ENCODE assay signal across 13 cellular contexts in the genomic region with DNA sequence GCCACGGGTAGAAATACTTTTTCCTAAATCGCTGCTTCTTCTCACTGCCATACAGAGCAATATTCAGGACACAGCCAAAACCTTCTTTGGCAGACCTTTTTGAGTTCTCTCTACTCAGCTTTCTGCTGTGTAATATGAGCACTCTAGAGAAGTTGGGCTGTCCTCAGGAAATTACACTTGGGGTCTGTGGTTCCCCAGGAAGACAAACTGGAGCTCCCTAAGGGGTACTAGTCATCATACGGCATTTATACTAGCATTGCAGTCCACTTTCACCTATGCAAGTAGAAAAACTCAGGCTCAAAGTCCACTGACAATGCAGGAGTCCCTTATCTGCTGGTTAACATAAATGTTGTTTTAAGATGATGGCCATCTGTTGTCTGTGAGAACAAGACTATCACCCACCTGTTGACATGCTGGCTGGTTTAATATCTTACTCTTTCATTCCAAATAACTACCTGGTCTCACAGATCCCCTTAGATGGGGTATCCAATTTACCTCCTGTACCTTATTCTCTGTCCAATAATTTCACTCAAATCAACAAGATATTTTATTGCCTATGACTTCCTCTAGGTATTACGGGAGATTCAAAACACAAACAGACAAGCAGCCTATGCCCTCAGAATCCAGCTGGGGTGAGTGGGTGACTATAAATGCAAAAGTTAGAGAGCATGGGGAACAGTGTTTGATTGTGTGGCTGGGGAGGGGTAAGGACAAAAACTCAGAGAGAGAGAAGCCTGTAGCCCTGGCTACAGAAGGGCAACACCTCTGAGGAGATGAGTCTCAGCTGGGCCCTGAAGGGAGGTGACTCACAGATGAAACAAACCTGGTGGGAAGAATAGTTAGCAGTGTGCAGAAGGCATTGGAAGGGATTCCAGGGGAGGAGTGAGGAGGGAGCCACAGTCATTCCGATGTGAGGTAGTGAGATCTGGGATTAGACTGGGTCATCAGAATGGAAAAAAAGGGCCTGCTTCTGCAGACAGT. TPM values are rescaled to one million over a fixed set of nuclear protein-coding genes. Genes with fewer than 3 reads are reported as not detected.
A peak's percentile ranks its signal among the peaks of the same experiment; 100 is the strongest.
DNase-seq lines count a peak whose midpoint lies in the region; ATAC-seq and TF ChIP-seq lines count a peak whose summit lies in the region.
"Had no signal": no experiment of that assay in that cellular context is flagged by ENCODE, and none has a peak within 500 bp of the region (broad histone marks: within the 10 kb centered on the region; RNA-seq: fewer than 3 reads in every experiment).

No MANE protein-coding gene starts in this region.

- H3K4me1 ChIP-seq in smooth muscle cell (ENCODE audit: low read depth), result peaks cover 12% of the 10 kb centered on the region
- no peaks in the 10 kb centered on the region for H3K4me1 ChIP-seq in prostate gland (replicated peaks)

- H3K27me3 Mint-ChIP-seq in dendritic cell treated with granulocyte-macrophage colony-stimulating factor and Interleukin-4, amounts not matched to agents 40 ng/mL and 50 ng/mL, for 4 days, result no peaks in the 10 kb centered on the region

- no peak for TF ChIP-seq POLR2A in prostate gland (IDR thresholded peaks at IDR 0.05)

- peak overlapping the region; percentile 11 for H3K4me3 Mint-ChIP-seq in dendritic cell treated with granulocyte-macrophage colony-stimulating factor and Interleukin-4, amounts not matched to agents 40 ng/mL and 50 ng/mL, for 4 days

- peaks cover 32% of the 10 kb centered on the region for H3K4me1 Mint-ChIP-seq in dendritic cell treated with granulocyte-macrophage colony-stimulating factor and Interleukin-4, amounts not matched to agents 40 ng/mL and 50 ng/mL, for 4 days (ENCODE audit: low read depth)

- no peak overlapping the region for H3K4me2 ChIP-seq in smooth muscle cell

- no peak overlapping the region for H2AFZ ChIP-seq in smooth muscle cell (ENCODE audit: low read depth)

- H3K9me3 Mint-ChIP-seq in dendritic cell treated with granulocyte-macrophage colony-stimulating factor and Interleukin-4, amounts not matched to agents 40 ng/mL and 50 ng/mL, for 4 days, result no peaks in the 10 kb centered on the region

- H3K36me3 ChIP-seq in smooth muscle cell (ENCODE audit: low read depth) (no peaks in the 10 kb centered on the region), prostate gland (no peaks in the 10 kb centered on the region)

- H3K79me2 ChIP-seq in smooth muscle cell (ENCODE audit: low read depth), result no peaks in the 10 kb centered on the region

- H3K9ac ChIP-seq in smooth muscle cell (ENCODE audit: low read depth), result peak overlapping the region; percentile 36

- intact Hi-C loops in dendritic cell treated with granulocyte-macrophage colony-stimulating factor and Interleukin-4, amounts not matched to agents 40 ng/mL and 50 ng/mL, for 4 days (cut with micrococcal nuclease), result loop anchor here (5.0 kb wide), 1 partner anchor 32 kb away; no protein-coding TSS in a partner anchor
- intact Hi-C loops in prostate gland (cut with DNase I), result no loop called here

- H4K20me1 ChIP-seq in smooth muscle cell (ENCODE audit: low read depth), result no peaks in the 10 kb centered on the region

- TF ChIP-seq CTCF in smooth muscle cell (IDR thresholded peaks at IDR 0.05; ENCODE audit: borderline replicate concordance, insufficient read depth, poor library complexity, severe bottlenecking), result no peak
- TF ChIP-seq CTCF in prostate gland (IDR thresholded peaks at IDR 0.05), result no peak

- no peaks in the 10 kb centered on the region for H3K9me3 ChIP-seq in smooth muscle cell (replicated peaks; ENCODE audit: low read depth)
- no peaks in the 10 kb centered on the region for H3K9me3 ChIP-seq in prostate gland

- peak overlapping the region; percentile 30 for H3K27ac Mint-ChIP-seq in dendritic cell treated with granulocyte-macrophage colony-stimulating factor and Interleukin-4, amounts not matched to agents 40 ng/mL and 50 ng/mL, for 4 days

- no peaks in the 10 kb centered on the region for H3K36me3 Mint-ChIP-seq in dendritic cell treated with granulocyte-macrophage colony-stimulating factor and Interleukin-4, amounts not matched to agents 40 ng/mL and 50 ng/mL, for 4 days (ENCODE audit: low read depth)

- H3K27me3 ChIP-seq in smooth muscle cell (ENCODE audit: low read depth), result no peaks in the 10 kb centered on the region
- no peaks in the 10 kb centered on the region for H3K27me3 ChIP-seq in prostate gland (replicated peaks; ENCODE audit: insufficient read depth)

- ATAC-seq in GM18502 (IDR thresholded peaks at IDR 0.05; ENCODE audit: poor library complexity, unreplicated experiment), result no peak
- ATAC-seq: sciatic nerve had no signal

- DNase-seq in NK-92 treated with Interleukin-12 subunit alpha and Interleukin-12 subunit beta, amount 100 ng/mL, for 24 hours (lab: John Stamatoyannopoulos, UW), result peak; percentile 29
- DNase-seq in NK-92 (lab: John Stamatoyannopoulos, UW; ENCODE audit: unreplicated experiment) (no peak), KG1 (lab: John Stamatoyannopoulos, UW) (peak; percentile 15), smooth muscle cell (lab: John Stamatoyannopoulos, UW; ENCODE audit: unreplicated experiment) (no peak), prostate gland (ENCODE audit: low spot score) (no peak), NCI-H187 treated with DMSO at 0.1 percent for 48 hours (lab: John Stamatoyannopoulos, UW) (no peak)
- DNase-seq: activated CD4-positive, alpha-beta T cell treated with anti-CD3 and anti-CD28 coated beads, Interleukin-2, amount 50 U/mL, for 1 hour; aorta; NCI-H1436 had no signal

- peak overlapping the region; percentile 85 for H3K27ac ChIP-seq in smooth muscle cell (ENCODE audit: low read depth)
- H3K27ac ChIP-seq in prostate gland, result no peak overlapping the region

- H3F3A ChIP-seq in smooth muscle cell (ENCODE audit: low read depth), result no peaks in the 10 kb centered on the region

- WGBS in smooth muscle cell (ENCODE audit: low lambda C conversion rate), result 73% methylated on average over 5 of the region's 5 CpGs
- WGBS in prostate gland, result 43% methylated on average over 5 of the region's 5 CpGs

- H3K4me3 ChIP-seq in smooth muscle cell (no peak overlapping the region), prostate gland (no peak overlapping the region)

RNA-seq across cellular contexts. Expression of gene DOCK8, which starts 10.2 kb away (rescaled TPM):
- total RNA-seq in smooth muscle cell (4.9 and 6.6 TPM in 2 replicates), prostate gland (10 to 100 TPM; 24.6 to 35.5 TPM)
- polyA plus RNA-seq in smooth muscle cell, result 0.18 and 3.4 TPM in 2 replicates
- polyA plus RNA-seq: fibroblast of lung had no signal

RNA-seq across cellular contexts. Expression of gene ZNG1A, which starts 46.0 kb away (rescaled TPM):
- total RNA-seq in smooth muscle cell (22.6 and 31.1 TPM in 2 replicates), prostate gland (10 to 100 TPM; 37.5 to 49.4 TPM)
- polyA plus RNA-seq in smooth muscle cell, result 37.5 and 50.3 TPM in 2 replicates

Comparison
In these comparisons a context has a peak if more than half of its experiments do, and no peak if none do; other contexts are left out.
1. DNase-seq: peak in NK-92 treated with Interleukin-12 subunit alpha and Interleukin-12 subunit beta, amount 100 ng/mL, for 24 hours (single experiment) and KG1 (single experiment); none in NK-92 (single experiment), smooth muscle cell (single experiment), prostate gland (single experiment) and NCI-H187 treated with DMSO at 0.1 percent for 48 hours (single experiment).